Comparison of ENCODE assay signal across 9 cellular contexts in the genomic region with DNA sequence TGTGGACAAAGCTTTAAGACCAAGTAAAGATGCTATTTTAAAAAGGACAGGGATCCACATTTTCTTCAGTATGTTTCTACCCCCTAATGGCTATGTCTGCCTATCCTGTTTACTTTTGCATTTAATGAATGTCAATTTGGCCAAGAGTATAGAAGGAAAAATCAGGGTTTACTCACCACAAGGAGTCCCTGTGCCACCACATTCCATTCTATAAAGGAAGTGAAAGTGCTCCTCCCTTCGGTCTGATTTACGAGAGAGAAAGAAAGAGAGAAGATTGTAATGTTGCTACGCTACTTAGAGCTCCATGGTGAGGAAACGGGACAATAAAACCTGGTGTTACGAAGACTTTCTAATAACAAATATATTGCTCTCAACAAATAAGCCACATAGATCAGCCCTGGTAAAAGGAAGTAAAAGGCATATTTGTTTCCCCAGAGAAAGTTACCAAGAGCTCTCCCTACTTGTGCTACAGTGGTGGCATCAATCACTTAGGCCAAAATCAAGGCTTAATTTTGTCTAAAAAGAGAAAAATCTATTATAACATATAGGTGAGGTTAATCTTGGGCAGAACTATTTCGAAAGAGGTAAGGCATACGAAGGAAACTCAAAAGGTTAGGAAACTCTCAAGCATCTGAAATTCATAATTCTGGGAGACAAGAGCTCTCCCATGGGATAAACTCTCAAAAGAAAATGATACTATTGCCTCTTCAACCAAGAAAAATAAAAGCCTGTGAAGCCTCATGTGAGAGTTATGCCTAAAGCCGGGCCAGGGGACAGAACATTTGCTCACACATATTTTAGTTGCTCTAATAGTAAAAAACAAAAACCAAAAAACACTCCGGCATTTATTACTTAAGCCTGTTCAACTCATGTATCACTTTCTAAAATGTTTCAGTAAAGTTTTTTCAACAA. TPM values are rescaled to one million over a fixed set of nuclear protein-coding genes. Genes with fewer than 3 reads are reported as not detected.
A peak's percentile ranks its signal among the peaks of the same experiment; 100 is the strongest.
DNase-seq lines count a peak whose midpoint lies in the region; ATAC-seq, FAIRE-seq and TF ChIP-seq lines count a peak whose summit lies in the region.
"Had no signal": no experiment of that assay in that cellular context is flagged by ENCODE, and none has a peak within 500 bp of the region (broad histone marks: within the 10 kb centered on the region; RNA-seq: fewer than 3 reads in every experiment).

No MANE protein-coding gene starts in this region.

- no peak overlapping the region for H3K4me3 ChIP-seq in MG63
- peak overlapping the region; percentile 27 for H3K4me3 ChIP-seq in brain microvascular endothelial cell (ENCODE audit: low read depth, low read length)
- peak overlapping the region in 2 of 3 experiments; percentile 57 to 63 for H3K4me3 ChIP-seq in keratinocyte (ENCODE audit: control insufficient read depth in 2 of 3, extremely low read depth in 1 of 3, insufficient read depth in 2 of 3, low read depth in 1 of 3, low read length in 3 of 3)
- H3K4me3 ChIP-seq in subcutaneous abdominal adipose tissue (ENCODE audit: low read depth in 1 of 5, low read length in 5 of 5), result peak overlapping the region; percentile 38 to 67 (median 43)
- H3K4me3 ChIP-seq: skin epidermis had no signal

- TF ChIP-seq CTCF in brain microvascular endothelial cell (IDR thresholded peaks at IDR 0.05; ENCODE audit: low read depth, low read length, missing control alignments) (peak; percentile 53), keratinocyte (optimal IDR thresholded peaks at IDR 0.05 in 1 of 3, IDR thresholded peaks at IDR 0.05 in 1 of 3, conservative IDR thresholded peaks at IDR 0.05 in 1 of 3; ENCODE audit: extremely low read depth in 1 of 3, insufficient read depth in 2 of 3, low read length in 3 of 3) (peak; percentile 28 to 41 (median 35)), GM10266 (IDR thresholded peaks at IDR 0.05; ENCODE audit: control insufficient read depth, insufficient read depth, low read depth, missing control alignments) (no peak)

- dilution Hi-C loops in keratinocyte (cut with MboI; ENCODE audit: extremely low pct_ligation_motif_present, low sequenced_read_pairs), result no loop called here

- peak; percentile 68 for DNase-seq in Ammon's horn (ENCODE audit: low spot score)
- DNase-seq in MG63, result peak; percentile 7
- DNase-seq in brain microvascular endothelial cell, result peak; percentile 63
- DNase-seq in keratinocyte (ENCODE audit: low read depth, low spot score), result no peak
- DNase-seq in GM10266 (ENCODE audit: extremely low spot score), result no peak
- no peak for DNase-seq in posterior vena cava (ENCODE audit: low spot score)

- H3K36me3 ChIP-seq in MG63 (no peaks in the 10 kb centered on the region), brain microvascular endothelial cell (replicated peaks) (no peaks in the 10 kb centered on the region), keratinocyte (ENCODE audit: control insufficient read depth in 2 of 2, extremely low read depth in 1 of 2, insufficient read depth in 2 of 2, low read length in 2 of 2) (no peaks in the 10 kb centered on the region), subcutaneous abdominal adipose tissue (ENCODE audit: control insufficient read depth in 5 of 5, insufficient read depth in 5 of 5, low read length in 5 of 5) (peaks cover 0 to 10% (median 4%) of the 10 kb centered on the region in 5 donors)

- intact Hi-C loops in posterior vena cava (cut with DNase I), result loop anchor here (2.0 to 10.0 kb wide), 3 partner anchors 60 to 169 kb away; no protein-coding TSS in a partner anchor

- no peaks in the 10 kb centered on the region for H4K20me1 ChIP-seq in keratinocyte (ENCODE audit: control insufficient read depth, extremely low read depth, insufficient read depth, low read length)

- in situ Hi-C loops in brain microvascular endothelial cell (cut with HindIII; ENCODE audit: low pct_ligation_motif_present, low sequenced_read_pairs), result no loop called here

- no peaks in the 10 kb centered on the region for H3K9me3 ChIP-seq in MG63
- no peaks in the 10 kb centered on the region for H3K9me3 ChIP-seq in keratinocyte (ENCODE audit: control insufficient read depth, low read depth, low read length)
- H3K9me3 ChIP-seq in subcutaneous abdominal adipose tissue (ENCODE audit: control insufficient read depth in 5 of 5, low read length in 5 of 5), result no peaks in the 10 kb centered on the region

- peak overlapping the region; percentile 84 for H2AFZ ChIP-seq in keratinocyte (ENCODE audit: control insufficient read depth, low read length)

- ATAC-seq in GM21515 (IDR thresholded peaks at IDR 0.05; ENCODE audit: unreplicated experiment), result peak; percentile 68

- H3K27ac ChIP-seq in brain microvascular endothelial cell, result peak overlapping the region; percentile 60
- H3K27ac ChIP-seq in keratinocyte (ENCODE audit: control insufficient read depth, insufficient read depth, low read length), result peak overlapping the region; percentile 33
- H3K27ac ChIP-seq in subcutaneous abdominal adipose tissue (ENCODE audit: low read depth, low read length), result peak overlapping the region; percentile 83

- H3K9me1 ChIP-seq in keratinocyte (ENCODE audit: control insufficient read depth, extremely low read depth, insufficient read depth, low read length), result no peaks in the 10 kb centered on the region

- FAIRE-seq in keratinocyte (lab: Jason Lieb, UNC), result peak; percentile 86

- H3K79me2 ChIP-seq in keratinocyte (ENCODE audit: control insufficient read depth, insufficient read depth, low read length), result no peaks in the 10 kb centered on the region

- H3K4me1 ChIP-seq in keratinocyte (ENCODE audit: control insufficient read depth, extremely low read depth, insufficient read depth, low read length) (peaks cover 7% of the 10 kb centered on the region), subcutaneous abdominal adipose tissue (ENCODE audit: control insufficient read depth in 5 of 5, insufficient read depth in 5 of 5, low read length in 5 of 5) (peaks cover 2 to 30% (median 25%) of the 10 kb centered on the region in 5 donors)

- H3K27me3 ChIP-seq in MG63, result no peaks in the 10 kb centered on the region
- no peaks in the 10 kb centered on the region for H3K27me3 ChIP-seq in brain microvascular endothelial cell (replicated peaks)
- no peaks in the 10 kb centered on the region for H3K27me3 ChIP-seq in keratinocyte (ENCODE audit: control insufficient read depth, extremely low read depth, insufficient read depth, low read length)
- H3K27me3 ChIP-seq in subcutaneous abdominal adipose tissue (ENCODE audit: control insufficient read depth in 5 of 5, insufficient read depth in 4 of 5, low read length in 5 of 5), result no peaks in the 10 kb centered on the region

- H3K9ac ChIP-seq in keratinocyte (ENCODE audit: control insufficient read depth, extremely low read depth, insufficient read depth, low read length), result peak overlapping the region; percentile 36
- peak overlapping the region; percentile 40 to 73 (median 60) for H3K9ac ChIP-seq in subcutaneous abdominal adipose tissue (ENCODE audit: low read length in 5 of 5)

- peak overlapping the region; percentile 76 for H3K4me2 ChIP-seq in keratinocyte (ENCODE audit: control insufficient read depth, extremely low read depth, insufficient read depth, low read depth, low read length)

RNA-seq across cellular contexts. Expression of a gene that starts 29.5 kb away (rescaled TPM):
- 2.3 and 7.9 TPM in 2 replicates for total RNA-seq in MG63 (2014; rRNA removed; shearing (Covaris generic); ENCODE audit: low replicate concordance)
- 8.6 to 10.7 TPM (median 9.2 TPM) in 3 replicates for polyA plus RNA-seq in keratinocyte
- 8.3 TPM for polyA plus RNA-seq in keratinocyte (2011; ENCODE audit: low read depth)
- polyA plus RNA-seq in keratinocyte (2011; cell fraction: cytosol; rRNA removed), result 3.8 and 8.9 TPM in 2 replicates
- 14.6 and 17.3 TPM in 2 replicates for polyA plus RNA-seq in keratinocyte (2011; cell fraction: nucleus; rRNA removed)
- 6.2 and 8.5 TPM in 2 replicates for polyA plus RNA-seq in keratinocyte (2012; ENCODE audit: low replicate concordance)
- polyA minus RNA-seq in keratinocyte, result 3.8 to 16.7 TPM (median 12.2 TPM) in 3 replicates
- polyA minus RNA-seq in keratinocyte (2011; cell fraction: cytosol; rRNA and poly(A)+ RNA removed), result 5.6 TPM
- polyA minus RNA-seq in keratinocyte (2011; cell fraction: nucleus; rRNA and poly(A)+ RNA removed), result 14.2 and 21.9 TPM in 2 replicates
- total RNA-seq in posterior vena cava, result 10 to 100 TPM; 43.0 to 71.3 TPM

Comparison
In these comparisons a context has a peak if more than half of its experiments do, and no peak if none do; other contexts are left out.
1. DNase-seq: peak in Ammon's horn (single experiment), MG63 (single experiment) and brain microvascular endothelial cell (single experiment); none in keratinocyte (single experiment), GM10266 (single experiment) and posterior vena cava (single experiment).
2. H3K27ac ChIP-seq: peak in every context shown above with its lines; median percentile 83 in subcutaneous abdominal adipose tissue; 60 in brain microvascular endothelial cell; 33 in keratinocyte.